Comparison of ENCODE assay signal across 26 cellular contexts in genomic region chr17:16943541-16944333, GRCh38. TPM values are rescaled to one million over a fixed set of nuclear protein-coding genes. Genes with fewer than 3 reads are reported as not detected.
A peak's percentile ranks its signal among the peaks of the same experiment; 100 is the strongest.
DNase-seq lines count a peak whose midpoint lies in the region; ATAC-seq and TF ChIP-seq lines count a peak whose summit lies in the region.
"Had no signal": no experiment of that assay in that cellular context is flagged by ENCODE, and none has a peak within 500 bp of the region (broad histone marks: within the 10 kb centered on the region; RNA-seq: fewer than 3 reads in every experiment).

No MANE protein-coding gene starts in this region.

- peaks cover 3% of the 10 kb centered on the region in 2 donors for H3K9me3 Mint-ChIP-seq in natural killer cell

- no peak overlapping the region for H3K27ac Mint-ChIP-seq in natural killer cell
- H3K27ac Mint-ChIP-seq: activated naive CD4-positive, alpha-beta T cell treated with anti-CD3 and anti-CD28 coated beads, Interleukin-2, amount 50 U/mL, for 24 hours; activated T-helper 1 cell treated with anti-CD3 and anti-CD28 coated beads, Interleukin-12 subunit alpha, Interleukin-12 subunit beta, Interleukin-2, Interleukin-4 antibody, amounts not matched to agents 30 ng/mL and 10 ng/mL and 1 ng/mL, durations not matched to agents 14 hours and 24 hours and 36 hours; WTC11 had no signal

- peaks cover 7 to 11% of the 10 kb centered on the region in 2 donors for H3K27me3 Mint-ChIP-seq in natural killer cell (ENCODE audit: low read depth in 2 of 2)
- H3K27me3 Mint-ChIP-seq: activated naive CD4-positive, alpha-beta T cell treated with anti-CD3 and anti-CD28 coated beads, Interleukin-2, amount 50 U/mL, for 24 hours had no signal

- TF ChIP-seq CTCF in natural killer cell (IDR thresholded peaks at IDR 0.05): no peak

- peaks cover 4% of the 10 kb centered on the region for H3K36me3 Mint-ChIP-seq in natural killer cell
- H3K36me3 Mint-ChIP-seq: activated naive CD4-positive, alpha-beta T cell treated with anti-CD3 and anti-CD28 coated beads, Interleukin-2, amount 50 U/mL, for 24 hours; stimulated activated effector memory CD8-positive, alpha-beta T cell treated with anti-CD3 and anti-CD28 coated beads, Interleukin-12 subunit alpha, Interleukin-12 subunit beta, amount 100 ng/mL, for 72 hours had no signal

- DNase-seq in activated CD8-positive, alpha-beta memory T cell treated with anti-CD3 and anti-CD28 coated beads, Interleukin-2, amount 50 U/mL, for 48 hours: peak; percentile 32
- DNase-seq in activated CD8-positive, alpha-beta memory T cell treated with anti-CD3 and anti-CD28 coated beads, Interleukin-2, amount 50 U/mL, for 4 hours: no peak
- DNase-seq in SHP77 treated with DMSO at 0.1 percent for 48 hours (lab: John Stamatoyannopoulos, UW) (peak; percentile 56), natural killer cell (peak; percentile 9), ureter (ENCODE audit: low spot score) (peak; percentile 20), DMS153 (lab: John Stamatoyannopoulos, UW) (no peak), NCI-H526 treated with DMSO at 0.1 percent for 48 hours (lab: John Stamatoyannopoulos, UW) (no peak), COLO829 (ENCODE audit: low spot score) (no peak)
- DNase-seq: central memory CD4-positive, alpha-beta T cell; DMS 273 treated with DMSO at 0.1 percent for 48 hours; HCEC 1CT; heart right ventricle; left colon; MM.1S; NCI-H1417 treated with DMSO at 0.1 percent for 48 hours; NCI-H526; stimulated activated CD4-positive, alpha-beta T cell treated with anti-CD3 and anti-CD28 coated beads, Interleukin-2, amount 100 ng/mL, for 24 hours; tibial artery had no signal

- H3K4me3 Mint-ChIP-seq in natural killer cell: no peak overlapping the region
- H3K4me3 Mint-ChIP-seq: activated naive CD4-positive, alpha-beta T cell treated with anti-CD3 and anti-CD28 coated beads, Interleukin-2, amount 50 U/mL, for 24 hours; activated T-helper 1 cell treated with anti-CD3 and anti-CD28 coated beads, Interleukin-12 subunit alpha, Interleukin-12 subunit beta, Interleukin-2, Interleukin-4 antibody, amounts not matched to agents 30 ng/mL and 10 ng/mL and 1 ng/mL, durations not matched to agents 14 hours and 24 hours and 36 hours; stimulated activated effector memory CD8-positive, alpha-beta T cell treated with anti-CD3 and anti-CD28 coated beads, Interleukin-12 subunit alpha, Interleukin-12 subunit beta, amount 100 ng/mL, for 72 hours; WTC11 had no signal

- intact Hi-C loops in natural killer cell (cut with micrococcal nuclease): no loop called here

- ATAC-seq in natural killer cell: no peak
- ATAC-seq: K562; left colon; stimulated activated effector memory CD8-positive, alpha-beta T cell treated with anti-CD3 and anti-CD28 coated beads, Interleukin-12 subunit alpha, Interleukin-12 subunit beta, amount 100 ng/mL, for 72 hours; WTC11 had no signal

- peaks cover 0 to 6% of the 10 kb centered on the region in 2 donors for H3K4me1 Mint-ChIP-seq in natural killer cell
- H3K4me1 Mint-ChIP-seq: activated naive CD4-positive, alpha-beta T cell treated with anti-CD3 and anti-CD28 coated beads, Interleukin-2, amount 50 U/mL, for 24 hours had no signal

RNA-seq across cellular contexts. Expression of gene TNFRSF13B, which starts 28.2 kb away (rescaled TPM):
- total RNA-seq in natural killer cell (1 to 10 TPM in 1 of 3 donors, under 1 TPM in 2; 0.70 to 7.7 (median 0.89) TPM), ureter (0.83 TPM)
- total RNA-seq: activated T-helper 1 cell treated with anti-CD3 and anti-CD28 coated beads, Interleukin-12 subunit alpha, Interleukin-12 subunit beta, Interleukin-2, Interleukin-4 antibody, amounts not matched to agents 30 ng/mL and 10 ng/mL and 1 ng/mL, durations not matched to agents 14 hours and 24 hours and 36 hours; ascending aorta; G401; heart right ventricle; K562; prostate gland; WTC11 had no signal

Comparison
In these comparisons a context has a peak if more than half of its experiments do, and no peak if none do; other contexts are left out.
1. DNase-seq: peak in activated CD8-positive, alpha-beta memory T cell treated with anti-CD3 and anti-CD28 coated beads, Interleukin-2, amount 50 U/mL, for 48 hours (single experiment), SHP77 treated with DMSO at 0.1 percent for 48 hours (single experiment), natural killer cell (single experiment) and ureter (single experiment); none in activated CD8-positive, alpha-beta memory T cell treated with anti-CD3 and anti-CD28 coated beads, Interleukin-2, amount 50 U/mL, for 4 hours (single experiment), DMS153 (single experiment), NCI-H526 treated with DMSO at 0.1 percent for 48 hours (single experiment) and COLO829 (single experiment).